ENCODE assay signal across 8 cellular contexts in the genomic region with DNA sequence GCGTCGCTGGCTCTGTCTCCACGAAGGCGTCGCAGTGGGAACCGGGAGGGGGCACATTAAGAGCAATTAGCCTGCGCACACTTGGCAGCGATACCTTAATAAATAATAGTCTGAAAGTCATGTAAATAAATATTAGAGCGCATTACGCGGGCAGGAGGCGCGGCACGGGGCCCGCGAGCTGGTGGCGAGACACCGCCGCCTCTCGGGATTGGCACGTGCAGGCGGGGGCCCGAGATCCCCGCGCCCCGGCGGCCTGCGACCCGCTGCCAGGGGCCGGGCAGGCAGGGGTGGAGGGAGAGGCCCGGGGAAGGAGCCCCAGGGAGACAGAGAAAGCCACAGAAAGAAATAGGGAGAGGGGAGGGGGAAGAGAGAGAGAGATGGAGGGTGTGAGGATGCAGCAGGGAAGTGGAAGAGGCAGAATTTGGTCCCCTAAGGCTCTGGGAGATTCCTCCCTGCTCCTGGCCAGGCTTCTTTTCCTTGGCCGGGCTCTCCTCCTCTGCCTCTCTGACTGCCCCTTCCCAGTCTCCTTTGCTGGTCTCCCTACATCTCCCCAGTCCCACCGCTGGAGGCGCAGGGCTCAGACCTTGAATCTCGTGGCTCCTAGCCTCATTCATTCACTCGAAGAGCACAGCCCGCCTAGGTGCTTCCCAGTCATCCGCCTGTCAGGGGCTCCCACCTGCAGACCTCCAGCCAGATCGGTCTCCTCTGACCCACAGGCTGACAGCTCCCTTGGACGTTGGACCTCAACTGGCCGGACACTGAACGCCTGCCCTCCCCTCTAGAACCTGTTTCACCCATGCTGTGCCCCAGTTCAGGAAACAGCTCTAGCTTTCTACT.
DNase-seq lines count a peak whose midpoint lies in the region; ATAC-seq, FAIRE-seq and TF ChIP-seq lines count a peak whose summit lies in the region.

No MANE protein-coding gene starts in this region.

- no peaks in the 10 kb centered on the region; the same call in 1 of the 2 replicates for H3K27me3 ChIP-seq in Caco-2 (replicated peaks; ENCODE audit: control insufficient read depth, insufficient read depth, low read length)
- no peaks in the 10 kb centered on the region for H3K27me3 ChIP-seq in testis

- H3K9me3 ChIP-seq in Caco-2 = no peaks in the 10 kb centered on the region
- no peaks in the 10 kb centered on the region for H3K9me3 ChIP-seq in kidney (ENCODE audit: control insufficient read depth in 1 of 2, low read length in 2 of 2)
- H3K9me3 ChIP-seq in testis = no peaks in the 10 kb centered on the region

- H3K27me3 Mint-ChIP-seq in Caco-2 (ENCODE audit: insufficient read depth, unreplicated experiment) = peaks cover 21% of the 10 kb centered on the region
- H3K27me3 Mint-ChIP-seq in brain = peaks cover 43% of the 10 kb centered on the region

- intact Hi-C loops in Caco-2 (cut with micrococcal nuclease; ENCODE audit: unreplicated experiment) = loop anchor here (10.0 kb wide), 2 partner anchors 68 to 152 kb away; no protein-coding TSS in a partner anchor
- intact Hi-C loops in kidney (cut with DNase I) = no loop called here
- intact Hi-C loops in testis (cut with DNase I; ENCODE audit: low total_unique reads) = no loop called here

- H3K4me1 Mint-ChIP-seq in Caco-2 (ENCODE audit: low read depth, unreplicated experiment) = peaks cover 9% of the 10 kb centered on the region
- H3K4me1 Mint-ChIP-seq in brain = peaks cover 72% of the 10 kb centered on the region

- TF ChIP-seq CTCF in Caco-2 (IDR thresholded peaks at IDR 0.05; ENCODE audit: insufficient read depth in 1 of 2, low read depth in 1 of 2, low read length in 1 of 2, severe bottlenecking in 1 of 2, unreplicated experiment in 1 of 2) (peak in 1 of 2 experiments; percentile 80), brain (conservative IDR thresholded peaks at IDR 0.05) (peak; percentile 48 to 69), kidney (IDR thresholded peaks at IDR 0.05; ENCODE audit: borderline replicate concordance, extremely low read depth, insufficient read depth) (peak; percentile 24), testis (IDR thresholded peaks at IDR 0.05) (peak; percentile 14 to 38 (median 37)), omental fat pad (IDR thresholded peaks at IDR 0.05) (no peak)

- H3K27ac ChIP-seq in kidney (ENCODE audit: low read depth in 2 of 2, low read length in 2 of 2) (peak overlapping the region in 1 of 2 donors; percentile 17), testis (no peak overlapping the region)

- POLR2A ChIA-PET in Caco-2 (lab: Charles Lee) = no interaction called here

- no TSS peak for BruUV-seq in Caco-2 (replicated peaks; lab: Mats Ljungman, UMichigan)

- no peak for FAIRE-seq in kidney (lab: Jason Lieb, UNC)

- peak; percentile 67 to 69 for DNase-seq in Caco-2
- DNase-seq in HuH-7 (ENCODE audit: low spot score) = peak; percentile 82
- peak; percentile 76 for DNase-seq in kidney
- peak; percentile 57 for DNase-seq in testis
- no peak for DNase-seq in omental fat pad (ENCODE audit: low spot score)
- no peak for DNase-seq in SIG-M5 (lab: John Stamatoyannopoulos, UW)

- peak overlapping the region in 1 of 2 donors; percentile 34 for H3K9ac ChIP-seq in kidney (ENCODE audit: low read length in 2 of 2)

- H3K36me3 ChIP-seq in Caco-2 (ENCODE audit: control insufficient read depth, insufficient read depth, low read length) (no peaks in the 10 kb centered on the region), kidney (ENCODE audit: control insufficient read depth in 1 of 2, insufficient read depth in 2 of 2, low read length in 2 of 2) (no peaks in the 10 kb centered on the region), testis (ENCODE audit: low read depth, missing control alignments) (no peaks in the 10 kb centered on the region)

- H3K4me3 ChIP-seq in Caco-2 (ENCODE audit: low read depth, low read length) = peak overlapping the region; percentile 22
- H3K4me3 ChIP-seq in kidney (ENCODE audit: low read length in 2 of 2) = no peak overlapping the region
- H3K4me3 ChIP-seq in testis = peak overlapping the region; percentile 29 to 42

- H3K4me1 ChIP-seq in Caco-2 (no peaks in the 10 kb centered on the region), kidney (ENCODE audit: control insufficient read depth in 1 of 2, insufficient read depth in 1 of 2, low read depth in 1 of 2, low read length in 2 of 2) (peaks cover 0 to 4% of the 10 kb centered on the region in 2 donors), testis (peaks cover 8% of the 10 kb centered on the region)

- CTCF ChIA-PET in Caco-2 (lab: Charles Lee) = interaction anchor here (0.8 kb wide), 1 partner anchor 119 kb away, joined by 3 read pairs; a partner anchor contains a TSS

- 2 to 3% methylated on average over 40 to 42 of the region's 42 CpGs for WGBS in testis, 2 donors

- ATAC-seq in omental fat pad (ENCODE audit: low FRiP score) (no peak), HG03571 (IDR thresholded peaks at IDR 0.05; ENCODE audit: unreplicated experiment) (no peak)

- no peaks in the 10 kb centered on the region for H3K9me3 Mint-ChIP-seq in Caco-2 (ENCODE audit: unreplicated experiment)
- peaks cover 0 to 2% (median 0%) of the 10 kb centered on the region in 5 experiments for H3K9me3 Mint-ChIP-seq in brain

- H3K4me3 Mint-ChIP-seq in Caco-2 (ENCODE audit: unreplicated experiment) (peak overlapping the region; percentile 80), brain (peak overlapping the region; percentile 71 to 86 (median 79))

- H3K27ac Mint-ChIP-seq in Caco-2 (ENCODE audit: unreplicated experiment) = no peak overlapping the region
- H3K27ac Mint-ChIP-seq in brain = peak overlapping the region in 4 of 5 experiments; percentile 47 to 73 (median 69)

- no peaks in the 10 kb centered on the region for H3K36me3 Mint-ChIP-seq in Caco-2 (ENCODE audit: insufficient read depth, unreplicated experiment)
- H3K36me3 Mint-ChIP-seq in brain = no peaks in the 10 kb centered on the region

- no peak for TF ChIP-seq POLR2A in testis (IDR thresholded peaks at IDR 0.05)

Comparison
In these comparisons a context has a peak if more than half of its experiments do, and no peak if none do; other contexts are left out.
1. DNase-seq: peak in Caco-2 (2 of 2), HuH-7 (single experiment), kidney (single experiment) and testis (single experiment); none in omental fat pad (single experiment) and SIG-M5 (single experiment).
2. H3K4me3 ChIP-seq: peak in Caco-2 (single experiment) and testis (2 of 2); none in kidney (0 of 2).
3. CTCF ChIP-seq: peak in brain (2 of 2), kidney (single experiment) and testis (3 of 3); none in omental fat pad (0 of 3).